In genomic region chr16:57801856-57802634, GRCh38 we compare ENCODE assay signal across 8 cellular contexts. TPM values are rescaled to one million over a fixed set of nuclear protein-coding genes. Genes with fewer than 3 reads are reported as not detected.
DNase-seq lines count a peak whose midpoint lies in the region; ATAC-seq and TF ChIP-seq lines count a peak whose summit lies in the region.

Gene KIFC3, minus strand, starts transcription at chr16:57802491. Its CDS starts 4,248 bp downstream, at chr16:57798243.

- H3K27ac ChIP-seq in Peyer's patch (peak within 1 kb of the TSS; percentile 40 to 74 (median 65)), esophagus squamous epithelium (peak within 1 kb of the TSS; percentile 73 to 90 (median 86)), muscle layer of colon (ENCODE audit: low read depth, low read length) (peak within 1 kb of the TSS; percentile 64)

- H3K27me3 ChIP-seq in Peyer's patch (no peaks in the 10 kb centered on the region), esophagus squamous epithelium (no peaks in the 10 kb centered on the region), muscle layer of colon (ENCODE audit: control insufficient read depth in 1 of 2, insufficient read depth in 2 of 2, low read length in 2 of 2) (no peaks in the 10 kb centered on the region)

- TF ChIP-seq CTCF in Peyer's patch (IDR thresholded peaks at IDR 0.05) (peak in 3 of 6 experiments; percentile 41 to 57 (median 49)), esophagus squamous epithelium (IDR thresholded peaks at IDR 0.05) (peak in 4 of 6 experiments; percentile 16 to 50 (median 34))

- H3K9ac ChIP-seq in muscle layer of colon (ENCODE audit: low read length), result peak within 1 kb of the TSS; percentile 74

- intact Hi-C loops in activated T-helper 1 cell treated with anti-CD3 and anti-CD28 coated beads, Interleukin-12 subunit alpha, Interleukin-12 subunit beta, Interleukin-2, Interleukin-4 antibody, amounts not matched to agents 30 ng/mL and 10 ng/mL and 1 ng/mL, durations not matched to agents 14 hours and 24 hours and 36 hours (cut with micrococcal nuclease), result loop anchor here (1.0 kb wide), 1 partner anchor 8 kb away; no protein-coding TSS in a partner anchor
- intact Hi-C loops in esophagus squamous epithelium (cut with DNase I), result no loop called here

- peak; percentile 57 for DNase-seq in A172 (ENCODE audit: low spot score)
- DNase-seq in Peyer's patch, result peak; percentile 57 to 88 (median 81)
- peak; percentile 61 for DNase-seq in activated T-helper 1 cell treated with anti-CD3 and anti-CD28 coated beads, Interleukin-12 subunit alpha, Interleukin-12 subunit beta, Interleukin-2, Interleukin-4 antibody, amounts not matched to agents 30 ng/mL and 10 ng/mL and 1 ng/mL, durations not matched to agents 14 hours and 24 hours and 36 hours (ENCODE audit: low spot score)
- no peak for DNase-seq in esophagus squamous epithelium (lab: John Stamatoyannopoulos, UW)
- DNase-seq in stimulated activated CD8-positive, alpha-beta memory T cell treated with anti-CD3 and anti-CD28 coated beads, Interleukin-4, amount 100 ng/mL, for 24 hours (ENCODE audit: low read depth), result peak; percentile 71

- H3K9me3 Mint-ChIP-seq in activated T-helper 1 cell treated with anti-CD3 and anti-CD28 coated beads, Interleukin-12 subunit alpha, Interleukin-12 subunit beta, Interleukin-2, Interleukin-4 antibody, amounts not matched to agents 30 ng/mL and 10 ng/mL and 1 ng/mL, durations not matched to agents 14 hours and 24 hours and 36 hours, result no peaks in the 10 kb centered on the region

- peak within 1 kb of the TSS; percentile 89 for H3K27ac Mint-ChIP-seq in activated T-helper 1 cell treated with anti-CD3 and anti-CD28 coated beads, Interleukin-12 subunit alpha, Interleukin-12 subunit beta, Interleukin-2, Interleukin-4 antibody, amounts not matched to agents 30 ng/mL and 10 ng/mL and 1 ng/mL, durations not matched to agents 14 hours and 24 hours and 36 hours

- peaks cover 2% of the 10 kb centered on the region for H3K36me3 Mint-ChIP-seq in activated T-helper 1 cell treated with anti-CD3 and anti-CD28 coated beads, Interleukin-12 subunit alpha, Interleukin-12 subunit beta, Interleukin-2, Interleukin-4 antibody, amounts not matched to agents 30 ng/mL and 10 ng/mL and 1 ng/mL, durations not matched to agents 14 hours and 24 hours and 36 hours (ENCODE audit: low read depth)

- H3K9me3 ChIP-seq in Peyer's patch (no peaks in the 10 kb centered on the region), esophagus squamous epithelium (no peaks in the 10 kb centered on the region), muscle layer of colon (ENCODE audit: low read length) (no peaks in the 10 kb centered on the region)

- H3K4me1 ChIP-seq in Peyer's patch (peaks cover 0 to 67% (median 5%) of the 10 kb centered on the region in 4 donors), esophagus squamous epithelium (peaks cover 30 to 79% (median 45%) of the 10 kb centered on the region in 3 donors), muscle layer of colon (ENCODE audit: insufficient read depth, low read length) (peaks cover 47% of the 10 kb centered on the region)

- WGBS in esophagus squamous epithelium, 2 donors, result 8% methylated on average over 10 of the region's 90 CpGs; no CpG with 5 or more reads in 1 of the 2 donors

- H3K4me3 Mint-ChIP-seq in activated T-helper 1 cell treated with anti-CD3 and anti-CD28 coated beads, Interleukin-12 subunit alpha, Interleukin-12 subunit beta, Interleukin-2, Interleukin-4 antibody, amounts not matched to agents 30 ng/mL and 10 ng/mL and 1 ng/mL, durations not matched to agents 14 hours and 24 hours and 36 hours, result peak within 1 kb of the TSS; percentile 83

- H3K36me3 ChIP-seq in Peyer's patch, result peaks cover 0 to 7% (median 0%) of the 10 kb centered on the region in 3 donors
- H3K36me3 ChIP-seq in esophagus squamous epithelium, result peaks cover 0 to 7% (median 0%) of the 10 kb centered on the region in 3 donors
- H3K36me3 ChIP-seq in muscle layer of colon (ENCODE audit: insufficient read depth, low read length), result no peaks in the 10 kb centered on the region

- H3K4me3 ChIP-seq in Peyer's patch (peak within 1 kb of the TSS; percentile 34 to 55 (median 52)), esophagus squamous epithelium (peak within 1 kb of the TSS; percentile 38 to 71 (median 58)), muscle layer of colon (ENCODE audit: low read depth in 1 of 2, low read length in 2 of 2) (peak within 1 kb of the TSS; percentile 50 to 75)

- peak; percentile 48 for ATAC-seq in GM21619 (IDR thresholded peaks at IDR 0.05; ENCODE audit: unreplicated experiment)
- no peak for ATAC-seq in GM19035 (IDR thresholded peaks at IDR 0.05; ENCODE audit: unreplicated experiment)

- peaks cover 24% of the 10 kb centered on the region for H3K4me1 Mint-ChIP-seq in activated T-helper 1 cell treated with anti-CD3 and anti-CD28 coated beads, Interleukin-12 subunit alpha, Interleukin-12 subunit beta, Interleukin-2, Interleukin-4 antibody, amounts not matched to agents 30 ng/mL and 10 ng/mL and 1 ng/mL, durations not matched to agents 14 hours and 24 hours and 36 hours (ENCODE audit: low read depth)

- peaks cover 58% of the 10 kb centered on the region for H3K27me3 Mint-ChIP-seq in activated T-helper 1 cell treated with anti-CD3 and anti-CD28 coated beads, Interleukin-12 subunit alpha, Interleukin-12 subunit beta, Interleukin-2, Interleukin-4 antibody, amounts not matched to agents 30 ng/mL and 10 ng/mL and 1 ng/mL, durations not matched to agents 14 hours and 24 hours and 36 hours (ENCODE audit: insufficient read depth)

- TF ChIP-seq POLR2A in Peyer's patch (IDR thresholded peaks at IDR 0.05) (no peak), esophagus squamous epithelium (IDR thresholded peaks at IDR 0.05) (peak in 1 of 4 donors; percentile 10)

RNA-seq across cellular contexts. Expression of gene KIFC3, which starts in this region (rescaled TPM):
- total RNA-seq in A172 (2014; rRNA removed; shearing (Covaris generic)), result 77.9 and 90.4 TPM in 2 replicates
- total RNA-seq in Peyer's patch (100 to 1,000 TPM in 3 of 4 donors, 10 to 100 TPM in 1; 29.7 to 530 (median 272) TPM), esophagus squamous epithelium (10 to 100 TPM; 14.8 to 72.4 (median 43.5) TPM)
- 0.93 and 0.96 TPM in 2 replicates for total RNA-seq in activated T-helper 1 cell treated with anti-CD3 and anti-CD28 coated beads, Interleukin-12 subunit alpha, Interleukin-12 subunit beta, Interleukin-2, Interleukin-4 antibody, amounts not matched to agents 30 ng/mL and 10 ng/mL and 1 ng/mL, durations not matched to agents 14 hours and 24 hours and 36 hours

Comparison
In these comparisons a context has a peak if more than half of its experiments do, and no peak if none do; other contexts are left out.
1. Peak in DNase-seq in activated T-helper 1 cell treated with anti-CD3 and anti-CD28 coated beads, Interleukin-12 subunit alpha, Interleukin-12 subunit beta, Interleukin-2, Interleukin-4 antibody, amounts not matched to agents 30 ng/mL and 10 ng/mL and 1 ng/mL, durations not matched to agents 14 hours and 24 hours and 36 hours; RNA of the gene not detected or under 1 TPM.